ENCODE assay signal across 9 cellular contexts in the genomic region with DNA sequence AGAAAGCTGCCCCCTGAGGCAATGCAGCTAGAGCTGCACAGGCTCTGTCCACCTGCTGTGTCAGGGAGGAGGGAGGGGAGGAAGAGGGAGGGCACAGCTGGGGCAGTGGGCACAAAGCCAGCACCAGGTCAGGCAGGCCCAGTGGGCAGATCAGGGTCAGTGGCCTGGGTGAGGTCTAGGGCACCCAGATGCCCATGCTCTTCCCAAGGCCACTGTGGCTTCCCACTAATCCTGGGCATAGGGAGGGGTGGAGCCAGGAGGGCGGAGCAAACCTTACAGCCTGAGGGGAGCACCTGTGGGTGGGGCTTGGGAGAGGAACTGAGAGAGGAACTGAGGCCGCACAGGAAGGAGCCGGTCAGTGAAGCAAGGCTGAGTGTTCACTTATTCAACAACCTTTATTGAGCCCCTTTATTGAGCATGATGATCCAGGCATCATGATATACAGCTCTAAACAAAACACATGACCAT. TPM values are rescaled to one million over a fixed set of nuclear protein-coding genes. Genes with fewer than 3 reads are reported as not detected.
A peak's percentile ranks its signal among the peaks of the same experiment; 100 is the strongest.
DNase-seq lines count a peak whose midpoint lies in the region; ATAC-seq and TF ChIP-seq lines count a peak whose summit lies in the region.
"Had no signal": no experiment of that assay in that cellular context is flagged by ENCODE, and none has a peak within 500 bp of the region (broad histone marks: within the 10 kb centered on the region; RNA-seq: fewer than 3 reads in every experiment).

No MANE protein-coding gene starts in this region.

- no peaks in the 10 kb centered on the region for H3K27me3 ChIP-seq in RWPE2 (ENCODE audit: insufficient read depth, poor library complexity, severe bottlenecking)

- no peaks in the 10 kb centered on the region for H3K9me3 ChIP-seq in RWPE2 (ENCODE audit: severe bottlenecking)

- H3K4me1 Mint-ChIP-seq in mesothelial cell of epicardium: peaks cover 3% of the 10 kb centered on the region

- no peak overlapping the region for H3K4me3 Mint-ChIP-seq in mesothelial cell of epicardium

- no peak overlapping the region for H3K27ac Mint-ChIP-seq in mesothelial cell of epicardium

- no peaks in the 10 kb centered on the region for H3K4me1 ChIP-seq in RWPE2 (ENCODE audit: insufficient read depth, poor library complexity, severe bottlenecking)

- in situ Hi-C loops in GM13976 (cut with MboI; ENCODE audit: low sequenced_read_pairs, unreplicated experiment): no loop called here

- no peaks in the 10 kb centered on the region for H3K36me3 ChIP-seq in RWPE2 (ENCODE audit: low read depth)

- peaks cover 41% of the 10 kb centered on the region for H3K27me3 Mint-ChIP-seq in mesothelial cell of epicardium (ENCODE audit: low read depth)

- no peak overlapping the region for H3K27ac ChIP-seq in RWPE2 (ENCODE audit: poor library complexity, severe bottlenecking)

- TF ChIP-seq CTCF in GM13976 (IDR thresholded peaks at IDR 0.05; ENCODE audit: borderline replicate concordance, control extremely low read depth, extremely low read depth, insufficient read depth, missing control alignments) (no peak), GM20000 (IDR thresholded peaks at IDR 0.05; ENCODE audit: extremely low read depth, missing control alignments) (no peak), RWPE2 (IDR thresholded peaks at IDR 0.05; ENCODE audit: poor library complexity, severe bottlenecking) (no peak), mesothelial cell of epicardium (IDR thresholded peaks at IDR 0.05; ENCODE audit: unreplicated experiment) (no peak)

- H3K4me3 ChIP-seq in RWPE2 (ENCODE audit: severe bottlenecking): no peak overlapping the region

- DNase-seq in GM13976 (ENCODE audit: low spot score) (peak; percentile 88), GM20000 (ENCODE audit: low spot score) (peak; percentile 90), RWPE2 (ENCODE audit: low spot score) (no peak), mesothelial cell of epicardium (ENCODE audit: low spot score in 2 of 2, unreplicated experiment in 2 of 2) (no peak), NCI-H187 (lab: John Stamatoyannopoulos, UW) (no peak), NCI-H2171 treated with DMSO at 0.1 percent for 48 hours (lab: John Stamatoyannopoulos, UW) (no peak), pons (ENCODE audit: low spot score) (no peak)
- DNase-seq: DMS79 had no signal

- H3K9me3 Mint-ChIP-seq in mesothelial cell of epicardium: no peaks in the 10 kb centered on the region

- no peaks in the 10 kb centered on the region for H3K36me3 Mint-ChIP-seq in mesothelial cell of epicardium

- ATAC-seq in HG03103 (IDR thresholded peaks at IDR 0.05; ENCODE audit: low read depth, unreplicated experiment) (peak; percentile 97), RWPE2 (ENCODE audit: low read depth) (peak; percentile 26; the same call in 2 of the 3 replicates)

RNA-seq across cellular contexts. Expression of a gene that starts 55.1 kb away (rescaled TPM):
- 0.16 to 0.58 TPM in 2 of 3 replicates, not detected in the other for total RNA-seq in mesothelial cell of epicardium

Comparison
In these comparisons a context has a peak if more than half of its experiments do, and no peak if none do; other contexts are left out.
1. DNase-seq: peak in GM13976 (single experiment) and GM20000 (single experiment); none in RWPE2 (single experiment), mesothelial cell of epicardium (0 of 2), NCI-H187 (0 of 2), NCI-H2171 treated with DMSO at 0.1 percent for 48 hours (single experiment) and pons (single experiment).